Comparison of ENCODE assay signal across 8 cellular contexts in genomic region chr5:135833961-135834638, GRCh38.
DNase-seq lines count a peak whose midpoint lies in the region; ATAC-seq lines count a peak whose summit lies in the region.

No MANE protein-coding gene starts in this region.

- peak; percentile 47 for DNase-seq in activated CD8-positive, alpha-beta memory T cell treated with anti-CD3 and anti-CD28 coated beads for 24 hours
- DNase-seq in activated CD8-positive, alpha-beta memory T cell treated with anti-CD3 and anti-CD28 coated beads, Interleukin-2, amount 50 U/mL, for 48 hours, result no peak
- DNase-seq in T-helper 1 cell (no peak), HuH-7.5 (ENCODE audit: low spot score) (no peak)
- no peak for DNase-seq in activated CD4-positive, alpha-beta T cell treated with anti-CD3 and anti-CD28 coated beads, Interleukin-2, amount 50 U/mL, for 48 hours

- peak; percentile 92 for ATAC-seq in HG03342 (IDR thresholded peaks at IDR 0.05; ENCODE audit: unreplicated experiment)

- peaks cover 83% of the 10 kb centered on the region for H3K27me3 Mint-ChIP-seq in dendritic cell treated with granulocyte-macrophage colony-stimulating factor and Interleukin-4, amounts not matched to agents 40 ng/mL and 50 ng/mL, for 4 days

- H3K36me3 ChIP-seq in mucosa of stomach (ENCODE audit: control insufficient read depth, insufficient read depth, low read length), result no peaks in the 10 kb centered on the region

- peaks cover 47% of the 10 kb centered on the region for H3K27me3 ChIP-seq in mucosa of stomach (ENCODE audit: control insufficient read depth, insufficient read depth, low read length)

- peaks cover 18% of the 10 kb centered on the region for H3K9me3 Mint-ChIP-seq in dendritic cell treated with granulocyte-macrophage colony-stimulating factor and Interleukin-4, amounts not matched to agents 40 ng/mL and 50 ng/mL, for 4 days

- peak overlapping the region; percentile 85 for H3K4me3 Mint-ChIP-seq in dendritic cell treated with granulocyte-macrophage colony-stimulating factor and Interleukin-4, amounts not matched to agents 40 ng/mL and 50 ng/mL, for 4 days

- peaks cover 62% of the 10 kb centered on the region for H3K4me1 Mint-ChIP-seq in dendritic cell treated with granulocyte-macrophage colony-stimulating factor and Interleukin-4, amounts not matched to agents 40 ng/mL and 50 ng/mL, for 4 days (ENCODE audit: low read depth)

- peaks cover 46% of the 10 kb centered on the region for H3K36me3 Mint-ChIP-seq in dendritic cell treated with granulocyte-macrophage colony-stimulating factor and Interleukin-4, amounts not matched to agents 40 ng/mL and 50 ng/mL, for 4 days (ENCODE audit: low read depth)

- intact Hi-C loops in dendritic cell treated with granulocyte-macrophage colony-stimulating factor and Interleukin-4, amounts not matched to agents 40 ng/mL and 50 ng/mL, for 4 days (cut with micrococcal nuclease), result loop anchor here (5.0 to 10.0 kb wide), 2 partner anchors 53 to 369 kb away; no protein-coding TSS in a partner anchor

- H3K4me3 ChIP-seq in mucosa of stomach (ENCODE audit: low read length), result peak overlapping the region; percentile 31

- no peaks in the 10 kb centered on the region for H3K4me1 ChIP-seq in mucosa of stomach (ENCODE audit: control insufficient read depth, insufficient read depth, low read length)

- no peaks in the 10 kb centered on the region for H3K9me3 ChIP-seq in mucosa of stomach (ENCODE audit: control insufficient read depth, low read length)

- H3K27ac Mint-ChIP-seq in dendritic cell treated with granulocyte-macrophage colony-stimulating factor and Interleukin-4, amounts not matched to agents 40 ng/mL and 50 ng/mL, for 4 days, result peak overlapping the region; percentile 84

- no peak overlapping the region for H3K9ac ChIP-seq in mucosa of stomach (ENCODE audit: low read length)
